10 cellular contexts compared by ENCODE assay signal in the genomic region with DNA sequence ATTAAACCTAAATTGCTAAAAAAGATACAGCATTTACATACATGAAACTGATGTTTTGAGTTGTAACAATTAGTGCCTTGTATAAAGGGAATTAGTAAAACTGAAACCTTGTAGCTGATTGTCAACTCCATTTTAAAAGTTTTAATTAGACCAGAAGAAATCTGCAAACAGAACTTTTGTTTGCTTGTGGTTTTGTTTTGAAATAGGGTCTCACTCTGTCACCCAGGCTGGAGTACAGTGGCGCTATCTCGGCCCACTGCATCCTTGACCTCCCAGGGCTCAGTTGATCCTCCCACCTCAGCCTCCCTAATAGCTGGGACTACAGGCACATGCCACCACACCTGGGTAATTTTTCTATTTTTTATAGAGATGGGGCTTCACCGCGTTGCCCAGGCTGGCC.
"Had no signal": no experiment of that assay in that cellular context is flagged by ENCODE, and none has a peak within 500 bp of the region (broad histone marks: within the 10 kb centered on the region; RNA-seq: fewer than 3 reads in every experiment).

No MANE protein-coding gene starts in this region.

- H3K4me1 ChIP-seq: HAP-1 had no signal

- ATAC-seq: GM23338 had no signal

- FAIRE-seq: H1, H54 had no signal

- H2AFZ ChIP-seq: GM23248, GM23338 had no signal

- H3K36me3 ChIP-seq: HAP-1 had no signal

- H3K9me3 ChIP-seq: HAP-1 had no signal

- H3K9ac ChIP-seq: GM23248 had no signal

- DNase-seq: GM23248, GOT3, H7, H9, HCEC 1CT, HFFc6 had no signal

- H3K4me3 ChIP-seq: GM23248, GM23338, HAP-1 had no signal

- H3K4me2 ChIP-seq: GM23338 had no signal

- H3K27ac ChIP-seq: GM23248 had no signal
